In the genomic region with DNA sequence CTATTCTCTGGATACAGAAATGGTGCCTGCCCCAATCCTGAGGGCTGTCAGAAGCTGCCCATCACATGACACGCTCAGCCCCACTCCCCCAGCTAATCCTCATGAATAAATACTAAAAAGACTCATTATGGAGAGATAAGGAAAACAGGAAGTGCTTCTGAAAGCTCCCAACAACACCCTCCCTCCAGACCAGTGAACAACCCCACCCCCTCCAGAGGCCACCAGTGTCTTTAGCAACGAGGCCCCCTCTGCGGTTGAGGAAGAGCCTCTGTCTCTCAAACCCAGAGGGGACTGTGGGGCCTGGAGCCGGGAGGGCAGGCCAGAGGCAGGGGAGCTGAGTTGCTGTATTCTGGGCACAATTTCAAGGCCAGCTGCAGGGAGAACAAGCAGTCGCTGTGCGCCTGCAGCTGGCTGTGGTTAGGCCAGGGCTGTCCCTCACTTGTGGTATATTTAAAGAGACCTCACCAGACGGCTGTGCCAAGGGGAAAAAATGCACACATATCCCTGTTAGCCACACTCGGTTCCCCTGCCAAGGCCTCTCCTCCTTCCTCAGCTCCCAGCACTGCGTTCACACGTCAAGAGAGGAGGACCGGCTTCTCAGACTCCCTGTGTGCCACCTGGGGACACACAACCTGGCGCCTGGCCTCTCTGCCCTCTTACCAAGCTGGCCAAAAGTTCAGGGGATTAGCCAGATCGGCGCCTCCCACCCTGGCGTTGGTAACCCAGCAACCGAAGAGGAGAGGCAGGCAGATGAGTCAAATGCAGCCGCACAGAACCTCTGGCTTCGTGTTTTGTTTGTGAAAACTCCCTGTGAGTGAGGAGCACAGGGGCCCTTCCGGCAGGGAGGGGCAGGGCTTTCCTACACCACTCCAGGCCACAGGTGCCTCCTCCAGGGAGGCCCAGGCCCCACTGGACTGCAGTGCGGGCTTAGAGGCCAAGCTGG, we compare ENCODE assay signal across 1 cellular context.
TF ChIP-seq lines count a peak whose summit lies in the region.

No MANE protein-coding gene starts in this region.

TF ChIP-seq in HepG2, 621 proteins besides CTCF, POLR2A, EP300 and RAD21 (continued from another document and continues in another):
- TF ChIP-seq, protein P1, sequence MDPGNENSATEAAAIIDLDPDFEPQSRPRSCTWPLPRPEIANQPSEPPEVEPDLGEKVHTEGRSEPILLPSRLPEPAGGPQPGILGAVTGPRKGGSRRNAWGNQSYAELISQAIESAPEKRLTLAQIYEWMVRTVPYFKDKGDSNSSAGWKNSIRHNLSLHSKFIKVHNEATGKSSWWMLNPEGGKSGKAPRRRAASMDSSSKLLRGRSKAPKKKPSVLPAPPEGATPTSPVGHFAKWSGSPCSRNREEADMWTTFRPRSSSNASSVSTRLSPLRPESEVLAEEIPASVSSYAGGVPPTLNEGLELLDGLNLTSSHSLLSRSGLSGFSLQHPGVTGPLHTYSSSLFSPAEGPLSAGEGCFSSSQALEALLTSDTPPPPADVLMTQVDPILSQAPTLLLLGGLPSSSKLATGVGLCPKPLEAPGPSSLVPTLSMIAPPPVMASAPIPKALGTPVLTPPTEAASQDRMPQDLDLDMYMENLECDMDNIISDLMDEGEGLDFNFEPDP (CRISPR knock-in tag; conservative IDR thresholded peaks at IDR 0.05) = no peak
- TF ChIP-seq, protein P2, sequence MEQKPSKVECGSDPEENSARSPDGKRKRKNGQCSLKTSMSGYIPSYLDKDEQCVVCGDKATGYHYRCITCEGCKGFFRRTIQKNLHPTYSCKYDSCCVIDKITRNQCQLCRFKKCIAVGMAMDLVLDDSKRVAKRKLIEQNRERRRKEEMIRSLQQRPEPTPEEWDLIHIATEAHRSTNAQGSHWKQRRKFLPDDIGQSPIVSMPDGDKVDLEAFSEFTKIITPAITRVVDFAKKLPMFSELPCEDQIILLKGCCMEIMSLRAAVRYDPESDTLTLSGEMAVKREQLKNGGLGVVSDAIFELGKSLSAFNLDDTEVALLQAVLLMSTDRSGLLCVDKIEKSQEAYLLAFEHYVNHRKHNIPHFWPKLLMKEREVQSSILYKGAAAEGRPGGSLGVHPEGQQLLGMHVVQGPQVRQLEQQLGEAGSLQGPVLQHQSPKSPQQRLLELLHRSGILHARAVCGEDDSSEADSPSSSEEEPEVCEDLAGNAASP (CRISPR knock-in tag; IDR thresholded peaks at IDR 0.05; ENCODE audit: borderline replicate concordance) = no peak
- TF ChIP-seq NFYC (CRISPR knock-in tag; IDR thresholded peaks at IDR 0.05) = no peak
- TF ChIP-seq GFI1 (CRISPR knock-in tag; IDR thresholded peaks at IDR 0.05; ENCODE audit: borderline replicate concordance) = no peak
- TF ChIP-seq XBP1 (CRISPR knock-in tag; IDR thresholded peaks at IDR 0.05) = no peak
- 0 out of 2 replicates have a peak, but pooled peaks have one; percentile 29 for TF ChIP-seq ZNF878 (CRISPR knock-in tag; IDR thresholded peaks at IDR 0.05)
- TF ChIP-seq, protein P3, sequence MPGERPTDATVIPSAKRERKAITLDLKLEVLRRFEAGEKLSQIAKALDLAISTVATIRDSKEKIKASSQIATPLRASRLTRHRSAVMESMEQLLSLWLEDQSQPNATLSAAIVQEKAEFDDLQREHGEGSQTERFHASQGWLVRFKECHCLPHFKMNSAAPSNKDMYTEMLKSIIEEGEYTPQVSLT (CRISPR knock-in tag; IDR thresholded peaks at IDR 0.05; ENCODE audit: borderline replicate concordance, low read depth) = no peak
- TF ChIP-seq FOSL2 (CRISPR knock-in tag; IDR thresholded peaks at IDR 0.05) = peak; percentile 40; the same call in 1 of the 2 replicates
- TF ChIP-seq ZNF296 (CRISPR knock-in tag; conservative IDR thresholded peaks at IDR 0.05) = no peak
- no peak for TF ChIP-seq SMARCE1 (IDR thresholded peaks at IDR 0.05; ENCODE audit: borderline replicate concordance)
- no peak for TF ChIP-seq MLLT10 (CRISPR knock-in tag; IDR thresholded peaks at IDR 0.05)
- TF ChIP-seq PHF21A (CRISPR knock-in tag; IDR thresholded peaks at IDR 0.05) = peak; percentile 61; the same call in 1 of the 2 replicates
- TF ChIP-seq RAD51 (IDR thresholded peaks at IDR 0.05; ENCODE audit: borderline replicate concordance) = no peak
- TF ChIP-seq, protein P4, sequence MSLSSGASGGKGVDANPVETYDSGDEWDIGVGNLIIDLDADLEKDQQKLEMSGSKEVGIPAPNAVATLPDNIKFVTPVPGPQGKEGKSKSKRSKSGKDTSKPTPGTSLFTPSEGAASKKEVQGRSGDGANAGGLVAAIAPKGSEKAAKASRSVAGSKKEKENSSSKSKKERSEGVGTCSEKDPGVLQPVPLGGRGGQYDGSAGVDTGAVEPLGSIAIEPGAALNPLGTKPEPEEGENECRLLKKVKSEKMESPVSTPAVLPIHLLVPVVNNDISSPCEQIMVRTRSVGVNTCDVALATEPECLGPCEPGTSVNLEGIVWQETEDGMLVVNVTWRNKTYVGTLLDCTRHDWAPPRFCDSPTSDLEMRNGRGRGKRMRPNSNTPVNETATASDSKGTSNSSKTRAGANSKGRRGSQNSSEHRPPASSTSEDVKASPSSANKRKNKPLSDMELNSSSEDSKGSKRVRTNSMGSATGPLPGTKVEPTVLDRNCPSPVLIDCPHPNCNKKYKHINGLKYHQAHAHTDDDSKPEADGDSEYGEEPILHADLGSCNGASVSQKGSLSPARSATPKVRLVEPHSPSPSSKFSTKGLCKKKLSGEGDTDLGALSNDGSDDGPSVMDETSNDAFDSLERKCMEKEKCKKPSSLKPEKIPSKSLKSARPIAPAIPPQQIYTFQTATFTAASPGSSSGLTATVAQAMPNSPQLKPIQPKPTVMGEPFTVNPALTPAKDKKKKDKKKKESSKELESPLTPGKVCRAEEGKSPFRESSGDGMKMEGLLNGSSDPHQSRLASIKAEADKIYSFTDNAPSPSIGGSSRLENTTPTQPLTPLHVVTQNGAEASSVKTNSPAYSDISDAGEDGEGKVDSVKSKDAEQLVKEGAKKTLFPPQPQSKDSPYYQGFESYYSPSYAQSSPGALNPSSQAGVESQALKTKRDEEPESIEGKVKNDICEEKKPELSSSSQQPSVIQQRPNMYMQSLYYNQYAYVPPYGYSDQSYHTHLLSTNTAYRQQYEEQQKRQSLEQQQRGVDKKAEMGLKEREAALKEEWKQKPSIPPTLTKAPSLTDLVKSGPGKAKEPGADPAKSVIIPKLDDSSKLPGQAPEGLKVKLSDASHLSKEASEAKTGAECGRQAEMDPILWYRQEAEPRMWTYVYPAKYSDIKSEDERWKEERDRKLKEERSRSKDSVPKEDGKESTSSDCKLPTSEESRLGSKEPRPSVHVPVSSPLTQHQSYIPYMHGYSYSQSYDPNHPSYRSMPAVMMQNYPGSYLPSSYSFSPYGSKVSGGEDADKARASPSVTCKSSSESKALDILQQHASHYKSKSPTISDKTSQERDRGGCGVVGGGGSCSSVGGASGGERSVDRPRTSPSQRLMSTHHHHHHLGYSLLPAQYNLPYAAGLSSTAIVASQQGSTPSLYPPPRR (CRISPR knock-in tag; IDR thresholded peaks at IDR 0.05; ENCODE audit: borderline replicate concordance) = no peak
- no peak for TF ChIP-seq TOE1 (CRISPR knock-in tag; IDR thresholded peaks at IDR 0.05)
- no peak for TF ChIP-seq SMC3 (IDR thresholded peaks at IDR 0.05; ENCODE audit: low read length)
- TF ChIP-seq ZNF550 (CRISPR knock-in tag; IDR thresholded peaks at IDR 0.05; ENCODE audit: borderline replicate concordance) = no peak
- TF ChIP-seq HCFC1 (IDR thresholded peaks at IDR 0.05; ENCODE audit: low read depth, low read length) = no peak
- no peak for TF ChIP-seq RFX5 (IDR thresholded peaks at IDR 0.05; ENCODE audit: low read depth, low read length)
- TF ChIP-seq, protein P5, sequence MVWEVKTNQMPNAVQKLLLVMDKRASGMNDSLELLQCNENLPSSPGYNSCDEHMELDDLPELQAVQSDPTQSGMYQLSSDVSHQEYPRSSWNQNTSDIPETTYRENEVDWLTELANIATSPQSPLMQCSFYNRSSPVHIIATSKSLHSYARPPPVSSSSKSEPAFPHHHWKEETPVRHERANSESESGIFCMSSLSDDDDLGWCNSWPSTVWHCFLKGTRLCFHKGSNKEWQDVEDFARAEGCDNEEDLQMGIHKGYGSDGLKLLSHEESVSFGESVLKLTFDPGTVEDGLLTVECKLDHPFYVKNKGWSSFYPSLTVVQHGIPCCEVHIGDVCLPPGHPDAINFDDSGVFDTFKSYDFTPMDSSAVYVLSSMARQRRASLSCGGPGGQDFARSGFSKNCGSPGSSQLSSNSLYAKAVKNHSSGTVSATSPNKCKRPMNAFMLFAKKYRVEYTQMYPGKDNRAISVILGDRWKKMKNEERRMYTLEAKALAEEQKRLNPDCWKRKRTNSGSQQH (CRISPR knock-in tag; IDR thresholded peaks at IDR 0.05; ENCODE audit: low read depth) = no peak
- TF ChIP-seq, protein P6, sequence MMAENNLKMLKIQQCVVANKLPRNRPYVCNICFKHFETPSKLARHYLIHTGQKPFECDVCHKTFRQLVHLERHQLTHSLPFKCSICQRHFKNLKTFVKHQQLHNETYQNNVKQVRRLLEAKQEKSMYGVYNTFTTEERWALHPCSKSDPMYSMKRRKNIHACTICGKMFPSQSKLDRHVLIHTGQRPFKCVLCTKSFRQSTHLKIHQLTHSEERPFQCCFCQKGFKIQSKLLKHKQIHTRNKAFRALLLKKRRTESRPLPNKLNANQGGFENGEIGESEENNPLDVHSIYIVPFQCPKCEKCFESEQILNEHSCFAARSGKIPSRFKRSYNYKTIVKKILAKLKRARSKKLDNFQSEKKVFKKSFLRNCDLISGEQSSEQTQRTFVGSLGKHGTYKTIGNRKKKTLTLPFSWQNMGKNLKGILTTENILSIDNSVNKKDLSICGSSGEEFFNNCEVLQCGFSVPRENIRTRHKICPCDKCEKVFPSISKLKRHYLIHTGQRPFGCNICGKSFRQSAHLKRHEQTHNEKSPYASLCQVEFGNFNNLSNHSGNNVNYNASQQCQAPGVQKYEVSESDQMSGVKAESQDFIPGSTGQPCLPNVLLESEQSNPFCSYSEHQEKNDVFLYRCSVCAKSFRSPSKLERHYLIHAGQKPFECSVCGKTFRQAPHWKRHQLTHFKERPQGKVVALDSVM (CRISPR knock-in tag; IDR thresholded peaks at IDR 0.05) = peak; percentile 98
- TF ChIP-seq, protein P7, sequence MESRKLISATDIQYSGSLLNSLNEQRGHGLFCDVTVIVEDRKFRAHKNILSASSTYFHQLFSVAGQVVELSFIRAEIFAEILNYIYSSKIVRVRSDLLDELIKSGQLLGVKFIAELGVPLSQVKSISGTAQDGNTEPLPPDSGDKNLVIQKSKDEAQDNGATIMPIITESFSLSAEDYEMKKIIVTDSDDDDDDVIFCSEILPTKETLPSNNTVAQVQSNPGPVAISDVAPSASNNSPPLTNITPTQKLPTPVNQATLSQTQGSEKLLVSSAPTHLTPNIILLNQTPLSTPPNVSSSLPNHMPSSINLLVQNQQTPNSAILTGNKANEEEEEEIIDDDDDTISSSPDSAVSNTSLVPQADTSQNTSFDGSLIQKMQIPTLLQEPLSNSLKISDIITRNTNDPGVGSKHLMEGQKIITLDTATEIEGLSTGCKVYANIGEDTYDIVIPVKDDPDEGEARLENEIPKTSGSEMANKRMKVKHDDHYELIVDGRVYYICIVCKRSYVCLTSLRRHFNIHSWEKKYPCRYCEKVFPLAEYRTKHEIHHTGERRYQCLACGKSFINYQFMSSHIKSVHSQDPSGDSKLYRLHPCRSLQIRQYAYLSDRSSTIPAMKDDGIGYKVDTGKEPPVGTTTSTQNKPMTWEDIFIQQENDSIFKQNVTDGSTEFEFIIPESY (CRISPR knock-in tag; IDR thresholded peaks at IDR 0.05) = peak; percentile 56; the same call in 1 of the 2 replicates
- no peak for TF ChIP-seq ZNF768 (CRISPR knock-in tag; IDR thresholded peaks at IDR 0.05)
- TF ChIP-seq, protein P8, sequence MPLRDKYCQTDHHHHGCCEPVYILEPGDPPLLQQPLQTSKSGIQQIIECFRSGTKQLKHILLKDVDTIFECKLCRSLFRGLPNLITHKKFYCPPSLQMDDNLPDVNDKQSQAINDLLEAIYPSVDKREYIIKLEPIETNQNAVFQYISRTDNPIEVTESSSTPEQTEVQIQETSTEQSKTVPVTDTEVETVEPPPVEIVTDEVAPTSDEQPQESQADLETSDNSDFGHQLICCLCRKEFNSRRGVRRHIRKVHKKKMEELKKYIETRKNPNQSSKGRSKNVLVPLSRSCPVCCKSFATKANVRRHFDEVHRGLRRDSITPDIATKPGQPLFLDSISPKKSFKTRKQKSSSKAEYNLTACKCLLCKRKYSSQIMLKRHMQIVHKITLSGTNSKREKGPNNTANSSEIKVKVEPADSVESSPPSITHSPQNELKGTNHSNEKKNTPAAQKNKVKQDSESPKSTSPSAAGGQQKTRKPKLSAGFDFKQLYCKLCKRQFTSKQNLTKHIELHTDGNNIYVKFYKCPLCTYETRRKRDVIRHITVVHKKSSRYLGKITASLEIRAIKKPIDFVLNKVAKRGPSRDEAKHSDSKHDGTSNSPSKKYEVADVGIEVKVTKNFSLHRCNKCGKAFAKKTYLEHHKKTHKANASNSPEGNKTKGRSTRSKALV (CRISPR knock-in tag; IDR thresholded peaks at IDR 0.05) = 0 out of 2 replicates have a peak, but pooled peaks have one; percentile 16
- no peak for TF ChIP-seq ZNF12 (CRISPR knock-in tag; IDR thresholded peaks at IDR 0.05)
- peak; percentile 41 for TF ChIP-seq GATAD2A (CRISPR knock-in tag; IDR thresholded peaks at IDR 0.05)
- 0 out of 2 replicates have a peak, but pooled peaks have one; percentile 19 for TF ChIP-seq MED1 (CRISPR knock-in tag; IDR thresholded peaks at IDR 0.05)
- TF ChIP-seq ZNF260 (CRISPR knock-in tag; IDR thresholded peaks at IDR 0.05; ENCODE audit: borderline replicate concordance, low read depth) = no peak
- no peak for TF ChIP-seq KMT2A (CRISPR knock-in tag; IDR thresholded peaks at IDR 0.05)
- no peak for TF ChIP-seq HMG20B (CRISPR knock-in tag; conservative IDR thresholded peaks at IDR 0.05)
- TF ChIP-seq ZNF598 (CRISPR knock-in tag; IDR thresholded peaks at IDR 0.05; ENCODE audit: borderline replicate concordance) = peak; percentile 54; the same call in 1 of the 2 replicates
- TF ChIP-seq, protein P9, sequence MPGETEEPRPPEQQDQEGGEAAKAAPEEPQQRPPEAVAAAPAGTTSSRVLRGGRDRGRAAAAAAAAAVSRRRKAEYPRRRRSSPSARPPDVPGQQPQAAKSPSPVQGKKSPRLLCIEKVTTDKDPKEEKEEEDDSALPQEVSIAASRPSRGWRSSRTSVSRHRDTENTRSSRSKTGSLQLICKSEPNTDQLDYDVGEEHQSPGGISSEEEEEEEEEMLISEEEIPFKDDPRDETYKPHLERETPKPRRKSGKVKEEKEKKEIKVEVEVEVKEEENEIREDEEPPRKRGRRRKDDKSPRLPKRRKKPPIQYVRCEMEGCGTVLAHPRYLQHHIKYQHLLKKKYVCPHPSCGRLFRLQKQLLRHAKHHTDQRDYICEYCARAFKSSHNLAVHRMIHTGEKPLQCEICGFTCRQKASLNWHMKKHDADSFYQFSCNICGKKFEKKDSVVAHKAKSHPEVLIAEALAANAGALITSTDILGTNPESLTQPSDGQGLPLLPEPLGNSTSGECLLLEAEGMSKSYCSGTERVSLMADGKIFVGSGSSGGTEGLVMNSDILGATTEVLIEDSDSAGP (CRISPR knock-in tag; IDR thresholded peaks at IDR 0.05; ENCODE audit: borderline replicate concordance) = peak; percentile 94
- TF ChIP-seq ZNF496 (CRISPR knock-in tag; IDR thresholded peaks at IDR 0.05; ENCODE audit: insufficient replicate concordance) = no peak
- TF ChIP-seq POGZ (CRISPR knock-in tag; IDR thresholded peaks at IDR 0.05) = peak; percentile 14; the same call in 1 of the 2 replicates
- 0 out of 2 replicates have a peak, but pooled peaks have one; percentile 54 for TF ChIP-seq ZMYM2 (CRISPR knock-in tag; IDR thresholded peaks at IDR 0.05)
- 0 out of 2 replicates have a peak, but pooled peaks have one; percentile 24 for TF ChIP-seq HIVEP1 (CRISPR knock-in tag; IDR thresholded peaks at IDR 0.05)
- no peak for TF ChIP-seq ZNF101 (CRISPR knock-in tag; IDR thresholded peaks at IDR 0.05; ENCODE audit: borderline replicate concordance, low read depth)
- no peak for TF ChIP-seq CHD4 (IDR thresholded peaks at IDR 0.05; ENCODE audit: borderline replicate concordance, low read length)
- TF ChIP-seq ZNF124 (CRISPR knock-in tag; IDR thresholded peaks at IDR 0.05) = no peak
- no peak for TF ChIP-seq PCBP2 (optimal IDR thresholded peaks at IDR 0.05; ENCODE audit: low read depth, low read length, poor library complexity, severe bottlenecking)
- TF ChIP-seq DMAP1 (CRISPR knock-in tag; IDR thresholded peaks at IDR 0.05) = no peak
- peak; percentile 57; the same call in 1 of the 2 replicates for TF ChIP-seq ZNF547 (CRISPR knock-in tag; IDR thresholded peaks at IDR 0.05)
